In the genomic region with DNA sequence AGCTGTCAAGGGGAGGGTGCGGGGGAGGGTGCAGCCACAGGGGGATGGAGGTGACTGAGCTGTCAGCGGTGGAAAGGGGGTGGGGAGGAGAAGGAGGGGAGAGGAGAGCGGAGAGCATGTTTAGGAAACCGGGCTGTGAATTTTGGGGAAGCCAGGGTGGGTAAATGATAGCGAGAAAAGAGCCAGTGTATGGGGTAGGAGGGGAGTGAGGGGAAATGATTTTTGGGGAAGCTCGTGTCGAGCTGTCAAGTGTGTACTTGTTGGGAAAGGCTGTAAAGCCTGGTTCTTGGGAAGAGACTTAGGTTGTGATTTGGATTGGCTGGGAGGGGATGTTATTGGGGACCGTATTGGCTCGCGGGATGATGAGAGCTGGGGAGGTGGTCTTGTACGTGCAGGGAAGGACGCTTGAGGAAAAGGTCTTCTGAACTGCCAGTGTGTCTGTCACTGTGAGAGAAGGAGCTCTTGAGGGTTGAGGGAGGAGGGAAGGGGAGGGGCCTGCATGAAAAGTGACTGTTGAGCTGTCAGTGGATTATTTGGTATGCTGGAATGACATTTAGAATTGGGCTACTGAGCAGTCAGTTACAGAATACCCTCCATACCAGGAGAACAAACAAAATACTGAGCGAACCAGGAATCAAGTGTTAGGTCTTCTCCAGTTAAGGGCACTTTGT, we compare ENCODE assay signal across 8 cellular contexts. TPM values are rescaled to one million over a fixed set of nuclear protein-coding genes. Genes with fewer than 3 reads are reported as not detected.
A peak's percentile ranks its signal among the peaks of the same experiment; 100 is the strongest.
DNase-seq lines count a peak whose midpoint lies in the region; FAIRE-seq and TF ChIP-seq lines count a peak whose summit lies in the region.

No MANE protein-coding gene starts in this region.

- peak; percentile 58 for DNase-seq in AG10803 (ENCODE audit: low read depth)
- peak; percentile 48 for DNase-seq in GM19239 (ENCODE audit: insufficient read length, low spot score)
- DNase-seq in Kasumi-1 (lab: John Stamatoyannopoulos, UW) = peak; percentile 68 to 84
- peak; percentile 39 for DNase-seq in T-helper 2 cell treated with Interferon-gamma antibody and Interleukin-4, amounts not matched to agents 5 μg/mL and 100 μg/mL, for 36 hours (ENCODE audit: low spot score)
- DNase-seq in MCF 10A (ENCODE audit: unreplicated experiment) = peak; percentile 63
- DNase-seq in DMS153 (lab: John Stamatoyannopoulos, UW) = no peak

- peaks cover 12% of the 10 kb centered on the region for H3K36me3 Mint-ChIP-seq in T-helper 2 cell treated with Interferon-gamma antibody and Interleukin-4, amounts not matched to agents 5 μg/mL and 100 μg/mL, for 36 hours (ENCODE audit: low read depth)
- H3K36me3 Mint-ChIP-seq in MCF 10A (ENCODE audit: insufficient read depth, unreplicated experiment) = peaks cover 9% of the 10 kb centered on the region

- intact Hi-C loops in MCF 10A (cut with micrococcal nuclease) = no loop called here

- no peak for TF ChIP-seq CTCF in AG10803 (conservative IDR thresholded peaks at IDR 0.05; ENCODE audit: low read length)
- no peak for TF ChIP-seq CTCF in MCF 10A (IDR thresholded peaks at IDR 0.05; ENCODE audit: unreplicated experiment)

- CTCF ChIA-PET in MCF 10A (lab: Yijun Ruan, JAX) = interaction anchor here (0.6 to 2.3 kb wide), 14 partner anchors 9 to 177 kb away, joined by 3 to 15 read pairs (median 3); no protein-coding TSS in a partner anchor

- H3K27me3 ChIP-seq in iPS-20b (ENCODE audit: insufficient read depth, low read length) (no peaks in the 10 kb centered on the region; the same call in 1 of the 2 replicates), skeletal muscle satellite cell (ENCODE audit: control insufficient read depth, insufficient read depth, low read length) (no peaks in the 10 kb centered on the region)

- BruUV-seq in MCF 10A (replicated peaks; lab: Mats Ljungman, UMichigan) = no TSS peak

- peak; percentile 64 for FAIRE-seq in GM19239 (lab: Jason Lieb, UNC)

- H3K4me3 ChIP-seq in AG10803 (ENCODE audit: low read length) (peak overlapping the region; percentile 88), iPS-20b (ENCODE audit: low read length) (peak overlapping the region; percentile 77), skeletal muscle satellite cell (ENCODE audit: low read length) (peak overlapping the region; percentile 78)

- H3K4me3 Mint-ChIP-seq in T-helper 2 cell treated with Interferon-gamma antibody and Interleukin-4, amounts not matched to agents 5 μg/mL and 100 μg/mL, for 36 hours = peak overlapping the region; percentile 92
- peak overlapping the region; percentile 95 for H3K4me3 Mint-ChIP-seq in MCF 10A (ENCODE audit: unreplicated experiment)

- peaks cover 9% of the 10 kb centered on the region; the same call in 1 of the 2 replicates for H3K4me1 ChIP-seq in iPS-20b (ENCODE audit: insufficient read depth, low read length)
- peaks cover 25% of the 10 kb centered on the region for H3K4me1 ChIP-seq in skeletal muscle satellite cell (ENCODE audit: control insufficient read depth, insufficient read depth, low read length)

- H3K9me3 ChIP-seq in iPS-20b (ENCODE audit: insufficient read depth, low read depth, low read length) (no peaks in the 10 kb centered on the region), skeletal muscle satellite cell (replicated peaks; ENCODE audit: low read length) (no peaks in the 10 kb centered on the region)

- H3K4me1 Mint-ChIP-seq in T-helper 2 cell treated with Interferon-gamma antibody and Interleukin-4, amounts not matched to agents 5 μg/mL and 100 μg/mL, for 36 hours (ENCODE audit: low read depth) = peaks cover 30% of the 10 kb centered on the region
- H3K4me1 Mint-ChIP-seq in MCF 10A (ENCODE audit: insufficient read depth, unreplicated experiment) = peaks cover 17% of the 10 kb centered on the region

- H3K36me3 ChIP-seq in iPS-20b (ENCODE audit: insufficient read depth, low read depth, low read length) (no peaks in the 10 kb centered on the region), skeletal muscle satellite cell (ENCODE audit: insufficient read depth, low read length) (no peaks in the 10 kb centered on the region)

- POLR2A ChIA-PET in MCF 10A (lab: Yijun Ruan, JAX) = interaction anchor here (0.6 to 2.5 kb wide), 19 partner anchors 10 to 1485 kb away, joined by 3 to 29 read pairs (median 4); partner anchors contain the start of genes FASTKD1, GORASP2, PPIG and SSB

- H3K9ac ChIP-seq in iPS-20b (ENCODE audit: low read depth, low read length) (peak overlapping the region; percentile 56; the same call in 1 of the 2 replicates), skeletal muscle satellite cell (ENCODE audit: low read depth, low read length) (peak overlapping the region; percentile 91)

- peak overlapping the region; percentile 81 for H3K4me2 ChIP-seq in skeletal muscle satellite cell (ENCODE audit: low read length)

- H3K27ac ChIP-seq in iPS-20b (ENCODE audit: low read length) = no peak overlapping the region

- H3K9me3 Mint-ChIP-seq in T-helper 2 cell treated with Interferon-gamma antibody and Interleukin-4, amounts not matched to agents 5 μg/mL and 100 μg/mL, for 36 hours = no peaks in the 10 kb centered on the region
- no peaks in the 10 kb centered on the region for H3K9me3 Mint-ChIP-seq in MCF 10A (ENCODE audit: unreplicated experiment)

- H3K27me3 Mint-ChIP-seq in T-helper 2 cell treated with Interferon-gamma antibody and Interleukin-4, amounts not matched to agents 5 μg/mL and 100 μg/mL, for 36 hours (ENCODE audit: low read depth) = no peaks in the 10 kb centered on the region
- H3K27me3 Mint-ChIP-seq in MCF 10A (ENCODE audit: insufficient read depth, unreplicated experiment) = no peaks in the 10 kb centered on the region

- peak overlapping the region; percentile 88 for H3K27ac Mint-ChIP-seq in T-helper 2 cell treated with Interferon-gamma antibody and Interleukin-4, amounts not matched to agents 5 μg/mL and 100 μg/mL, for 36 hours
- H3K27ac Mint-ChIP-seq in MCF 10A (ENCODE audit: low read depth, unreplicated experiment) = peak overlapping the region; percentile 63

RNA-seq across cellular contexts. Expression of gene UBR3, which starts 1.0 kb away (rescaled TPM):
- 28.7 and 30.0 TPM in 2 replicates for total RNA-seq in MCF 10A (2022)
- total RNA-seq in skeletal muscle satellite cell (2012; rRNA removed) = 29.9 and 31.9 TPM in 2 replicates

RNA-seq across cellular contexts. Expression of gene METTL5, which starts 3.6 kb away (rescaled TPM):
- 68.0 and 109 TPM in 2 replicates for total RNA-seq in MCF 10A (2022)
- 46.1 and 62.1 TPM in 2 replicates for total RNA-seq in skeletal muscle satellite cell (2012; rRNA removed)

RNA-seq across cellular contexts. Expression of gene SSB, which starts 29.6 kb away (rescaled TPM):
- total RNA-seq in MCF 10A (2022) = 98.0 and 113 TPM in 2 replicates
- 111 and 124 TPM in 2 replicates for total RNA-seq in skeletal muscle satellite cell (2012; rRNA removed)
